Comparison of ENCODE assay signal across 8 cellular contexts in genomic region chr18:25352629-25353005, GRCh38. TPM values are rescaled to one million over a fixed set of nuclear protein-coding genes. Genes with fewer than 3 reads are reported as not detected.
DNase-seq lines count a peak whose midpoint lies in the region; ATAC-seq and TF ChIP-seq lines count a peak whose summit lies in the region.

No MANE protein-coding gene starts in this region.

- ATAC-seq in T-helper 17 cell (no peak), HG03565 (IDR thresholded peaks at IDR 0.05; ENCODE audit: unreplicated experiment) (no peak)

- peaks cover 8% of the 10 kb centered on the region for H3K4me1 ChIP-seq in iPS-18a (ENCODE audit: control insufficient read depth, low read depth, low read length)

- H3K9me3 ChIP-seq in T-helper 17 cell (ENCODE audit: control insufficient read depth, low read length, poor library complexity, severe bottlenecking) (no peaks in the 10 kb centered on the region), iPS-18a (ENCODE audit: control insufficient read depth, low read depth, low read length) (no peaks in the 10 kb centered on the region)

- no peaks in the 10 kb centered on the region for H3K36me3 ChIP-seq in iPS-18a (ENCODE audit: control insufficient read depth, low read depth, low read length)

- no peak for DNase-seq in GM12865 (ENCODE audit: low read depth)
- DNase-seq in T-helper 17 cell: no peak
- no peak for DNase-seq in NOMO-1 treated with dmso at 0.1 percent for 144 hours (lab: John Stamatoyannopoulos, UW; ENCODE audit: unreplicated experiment)
- DNase-seq in cerebellar cortex (ENCODE audit: low spot score): no peak
- DNase-seq in NCI-H1048 (lab: John Stamatoyannopoulos, UW): no peak

- no peak overlapping the region for H3K27ac ChIP-seq in iPS-18a (ENCODE audit: low read length)
- peak overlapping the region in 9 of 21 experiments; percentile 1 to 67 (median 26) for H3K27ac ChIP-seq in skin epidermis

- H3K4me3 Mint-ChIP-seq in T-helper 17 cell: peak overlapping the region; percentile 28

- H3K4me3 ChIP-seq in GM12865 (ENCODE audit: low read depth, low read length) (peak overlapping the region; percentile 15; the same call in 1 of the 2 replicates), iPS-18a (ENCODE audit: low read length) (peak overlapping the region; percentile 79), skin epidermis (peak overlapping the region in 5 of 7 experiments; percentile 9 to 66 (median 26))

- H3K27me3 Mint-ChIP-seq in T-helper 17 cell: peaks cover 32% of the 10 kb centered on the region

- H3K36me3 Mint-ChIP-seq in T-helper 17 cell (ENCODE audit: low read depth): peaks cover 2% of the 10 kb centered on the region

- H3K4me1 Mint-ChIP-seq in T-helper 17 cell: peaks cover 7% of the 10 kb centered on the region

- H3K27ac Mint-ChIP-seq in T-helper 17 cell: no peak overlapping the region

- H3K9ac ChIP-seq in iPS-18a (ENCODE audit: low read length): peak overlapping the region; percentile 30

- peaks cover 29% of the 10 kb centered on the region for H3K27me3 ChIP-seq in iPS-18a (ENCODE audit: control insufficient read depth, insufficient read depth, low read length)

- no peak for TF ChIP-seq CTCF in GM12865 (IDR thresholded peaks at IDR 0.05; ENCODE audit: insufficient read depth, low read depth, low read length, missing control alignments)

RNA-seq across cellular contexts. Expression of gene ZNF521, which starts 0.7 kb away (rescaled TPM):
- 1 to 10 TPM in 1 of 2 donors, not detected in 1; 1.1 TPM for total RNA-seq in T-helper 17 cell

Comparison
In these comparisons a context has a peak if more than half of its experiments do, and no peak if none do; other contexts are left out.
1. H3K4me3 ChIP-seq: peak in every context shown above with its lines; median percentile 79 in iPS-18a; 26 in skin epidermis; 15 in GM12865.